16 cellular contexts compared by ENCODE assay signal in genomic region chr12:879641-880040, GRCh38.
DNase-seq lines count a peak whose midpoint lies in the region; ATAC-seq lines count a peak whose summit lies in the region.
"Had no signal": no experiment of that assay in that cellular context is flagged by ENCODE, and none has a peak within 500 bp of the region (broad histone marks: within the 10 kb centered on the region; RNA-seq: fewer than 3 reads in every experiment).

No MANE protein-coding gene starts in this region.

- H3K27me3 ChIP-seq in MG63, result no peaks in the 10 kb centered on the region
- H3K27me3 ChIP-seq: esophagus muscularis mucosa, pancreas had no signal

- H3K36me3 ChIP-seq in MG63, result peaks cover 66% of the 10 kb centered on the region

- peak; percentile 80 for DNase-seq in ELR (ENCODE audit: low read depth)
- peak; percentile 19 for DNase-seq in MG63
- DNase-seq in brain pericyte (ENCODE audit: low read depth, low spot score), result peak; percentile 17
- DNase-seq in myocyte (ENCODE audit: low read depth), result peak; percentile 100
- no peak for DNase-seq in NCI-H345 (lab: John Stamatoyannopoulos, UW)
- DNase-seq: activated CD4-positive, alpha-beta T cell treated with anti-CD3 and anti-CD28 coated beads, Interleukin-2, amount 50 U/mL, for 48 hours; activated gamma-delta T cell treated with Interleukin-2 at 50 U/mL for 16 hours; Caco-2; NCI-H774; pancreas; T-helper 9 cell had no signal

- ATAC-seq in HG03439 (IDR thresholded peaks at IDR 0.05; ENCODE audit: unreplicated experiment) (no peak), HG02623 (IDR thresholded peaks at IDR 0.05; ENCODE audit: unreplicated experiment) (no peak), GM21825 (IDR thresholded peaks at IDR 0.05; ENCODE audit: unreplicated experiment) (no peak)
- ATAC-seq: pancreas, Right ventricle myocardium inferior had no signal

- H3K9me3 ChIP-seq in MG63, result no peaks in the 10 kb centered on the region
- H3K9me3 ChIP-seq: Caco-2, esophagus muscularis mucosa, pancreas had no signal

- no peak overlapping the region for H3K4me3 ChIP-seq in MG63
- H3K4me3 ChIP-seq: esophagus muscularis mucosa, pancreas had no signal
